ENCODE assay signal across 8 cellular contexts in genomic region chr7:135335628-135336139, GRCh38.
DNase-seq lines count a peak whose midpoint lies in the region; ATAC-seq and TF ChIP-seq lines count a peak whose summit lies in the region.

No MANE protein-coding gene starts in this region.

- no peaks in the 10 kb centered on the region for H3K79me2 ChIP-seq in MM.1S (ENCODE audit: low read length)

- intact Hi-C loops in Caco-2 (cut with micrococcal nuclease; ENCODE audit: unreplicated experiment), result loop anchor here (1.0 to 10.0 kb wide), 4 partner anchors 54 to 702 kb away; partner anchors contain the start of gene NUP205
- intact Hi-C loops in transverse colon (cut with DNase I; ENCODE audit: low total_unique reads), result no loop called here

- H3K4me1 ChIP-seq in Caco-2, result peaks cover 5% of the 10 kb centered on the region; the same call in 1 of the 2 replicates
- no peaks in the 10 kb centered on the region for H3K4me1 ChIP-seq in MM.1S (ENCODE audit: low read length)
- peaks cover 0 to 3% of the 10 kb centered on the region in 2 donors for H3K4me1 ChIP-seq in lung (ENCODE audit: control insufficient read depth in 2 of 2, insufficient read depth in 2 of 2, low read length in 2 of 2)
- H3K4me1 ChIP-seq in transverse colon, result no peaks in the 10 kb centered on the region

- TF ChIP-seq EP300 in transverse colon (IDR thresholded peaks at IDR 0.05; ENCODE audit: low read depth), result no peak

- in situ Hi-C loops in transverse colon (cut with MboI; ENCODE audit: low pct_ligation_motif_present in 1 of 4, low pct_unique_long_range_greater_than_20kb in 1 of 4, low sequenced_read_pairs in 3 of 4), result no loop called here

- BruUV-seq in Caco-2 (replicated peaks; lab: Mats Ljungman, UMichigan), result no TSS peak

- no peaks in the 10 kb centered on the region for H3K9me2 ChIP-seq in MM.1S (replicated peaks; ENCODE audit: insufficient read depth, low read length)

- H3F3A ChIP-seq in MM.1S (ENCODE audit: insufficient read depth, low read length), result no peaks in the 10 kb centered on the region

- no peak overlapping the region for H3K4me3 ChIP-seq in Caco-2 (ENCODE audit: low read depth, low read length)
- H3K4me3 ChIP-seq in MM.1S (ENCODE audit: low read length), result no peak overlapping the region
- H3K4me3 ChIP-seq in lung, result no peak overlapping the region
- no peak overlapping the region for H3K4me3 ChIP-seq in transverse colon

- POLR2A ChIA-PET in Caco-2 (lab: Charles Lee), result no interaction called here

- H3K9me3 Mint-ChIP-seq in Caco-2 (ENCODE audit: unreplicated experiment), result no peaks in the 10 kb centered on the region

- H3K4me2 ChIP-seq in MM.1S (ENCODE audit: low read depth, low read length), result no peak overlapping the region

- no peaks in the 10 kb centered on the region for H4K20me1 ChIP-seq in MM.1S (ENCODE audit: insufficient read depth, low read length)

- CTCF ChIA-PET in Caco-2 (lab: Charles Lee), result interaction anchor here (0.6 to 2.8 kb wide), 10 partner anchors 9 to 903 kb away, joined by 3 to 79 read pairs (median 4); no protein-coding TSS in a partner anchor

- H3K4me3 Mint-ChIP-seq in Caco-2 (ENCODE audit: unreplicated experiment), result no peak overlapping the region

- H3K27ac ChIP-seq in MM.1S (ENCODE audit: low read length) (no peak overlapping the region), lung (ENCODE audit: low read depth in 1 of 2, low read length in 1 of 2) (no peak overlapping the region), transverse colon (no peak overlapping the region)

- ATAC-seq in GM21447 (IDR thresholded peaks at IDR 0.05; ENCODE audit: unreplicated experiment), result peak; percentile 73
- ATAC-seq in lung (ENCODE audit: insufficient read depth, low FRiP score), result peak; percentile 60
- ATAC-seq in HG03571 (IDR thresholded peaks at IDR 0.05; ENCODE audit: unreplicated experiment), result no peak

- H3K36me3 Mint-ChIP-seq in Caco-2 (ENCODE audit: insufficient read depth, unreplicated experiment), result no peaks in the 10 kb centered on the region

- H3K27ac Mint-ChIP-seq in Caco-2 (ENCODE audit: unreplicated experiment), result no peak overlapping the region

- H3K36me3 ChIP-seq in Caco-2 (ENCODE audit: control insufficient read depth, insufficient read depth, low read length) (no peaks in the 10 kb centered on the region), MM.1S (replicated peaks; ENCODE audit: insufficient read depth, low read length) (no peaks in the 10 kb centered on the region), lung (ENCODE audit: control insufficient read depth in 2 of 2, insufficient read depth in 2 of 2, low read length in 2 of 2) (no peaks in the 10 kb centered on the region), transverse colon (no peaks in the 10 kb centered on the region)

- TF ChIP-seq CTCF in Caco-2 (IDR thresholded peaks at IDR 0.05; ENCODE audit: insufficient read depth in 1 of 2, low read depth in 1 of 2, low read length in 1 of 2, severe bottlenecking in 1 of 2, unreplicated experiment in 1 of 2) (peak; percentile 70 to 82), MM.1S (IDR thresholded peaks at IDR 0.05; ENCODE audit: low read length) (peak; percentile 65), lung (IDR thresholded peaks at IDR 0.05; ENCODE audit: control extremely low read depth, extremely low read depth) (no peak), transverse colon (IDR thresholded peaks at IDR 0.05) (peak; percentile 15 to 63 (median 44))

- H3K9ac ChIP-seq in MM.1S (ENCODE audit: low read length), result no peak overlapping the region

- 30 to 34% methylated on average over 9 of the region's 9 CpGs for WGBS in lung, 2 donors
- 32% methylated on average over 9 of the region's 9 CpGs; no CpG with 5 or more reads in 1 of the 2 donors for WGBS in transverse colon (ENCODE audit: low coverage in 1 of 2), 2 donors

- TF ChIP-seq POLR2A in transverse colon (IDR thresholded peaks at IDR 0.05), result no peak

- peaks cover 8% of the 10 kb centered on the region for H3K27me3 Mint-ChIP-seq in Caco-2 (ENCODE audit: insufficient read depth, unreplicated experiment)

- peaks cover 7% of the 10 kb centered on the region for H3K4me1 Mint-ChIP-seq in Caco-2 (ENCODE audit: low read depth, unreplicated experiment)

- no peak overlapping the region for H2AFZ ChIP-seq in MM.1S (ENCODE audit: low read length)

- DNase-seq in Caco-2, result peak; percentile 93 to 94
- peak; percentile 53 for DNase-seq in MM.1S
- DNase-seq in SHP77 (lab: John Stamatoyannopoulos, UW), result peak; percentile 82 to 89
- peak; percentile 50 for DNase-seq in cerebellar cortex (ENCODE audit: low spot score)
- DNase-seq in lung (ENCODE audit: low spot score), result peak; percentile 54
- DNase-seq in transverse colon, result peak; percentile 71

- H3K27me3 ChIP-seq in Caco-2 (replicated peaks; ENCODE audit: control insufficient read depth, insufficient read depth, low read length) (no peaks in the 10 kb centered on the region), MM.1S (replicated peaks; ENCODE audit: insufficient read depth, low read length) (no peaks in the 10 kb centered on the region), lung (ENCODE audit: control insufficient read depth, insufficient read depth) (no peaks in the 10 kb centered on the region), transverse colon (no peaks in the 10 kb centered on the region)

- H3K9me3 ChIP-seq in Caco-2 (no peaks in the 10 kb centered on the region), MM.1S (replicated peaks; ENCODE audit: insufficient read depth, low read length) (no peaks in the 10 kb centered on the region), lung (ENCODE audit: control insufficient read depth in 2 of 2, insufficient read depth in 1 of 2, low read length in 1 of 2) (peaks cover 0 to 2% of the 10 kb centered on the region in 2 donors), transverse colon (no peaks in the 10 kb centered on the region)
